1 cellular context compared by ENCODE assay signal in genomic region chr3:186746008-186746407, GRCh38.
TF ChIP-seq lines count a peak whose summit lies in the region.

No MANE protein-coding gene starts in this region.

TF ChIP-seq in HepG2, 621 proteins besides CTCF, POLR2A, EP300 and RAD21 (continued from another document and continues in another):
- TF ChIP-seq PBX3 (CRISPR knock-in tag; IDR thresholded peaks at IDR 0.05; ENCODE audit: borderline replicate concordance) (no peak), ZNF556 (CRISPR knock-in tag; IDR thresholded peaks at IDR 0.05; ENCODE audit: borderline replicate concordance) (0 out of 2 replicates have a peak, but pooled peaks have one; percentile 34), ZNF780A (CRISPR knock-in tag; IDR thresholded peaks at IDR 0.05) (no peak), POLR2AphosphoS2 (IDR thresholded peaks at IDR 0.05; ENCODE audit: low read depth, low read length) (no peak), FOSL2 (CRISPR knock-in tag; IDR thresholded peaks at IDR 0.05) (peak; percentile 31; the same call in 1 of the 2 replicates), ZNF564 (CRISPR knock-in tag; IDR thresholded peaks at IDR 0.05) (peak; percentile 31; the same call in 1 of the 2 replicates), ZFP90 (CRISPR knock-in tag; IDR thresholded peaks at IDR 0.05; ENCODE audit: borderline replicate concordance) (no peak), IRF2 (CRISPR knock-in tag; IDR thresholded peaks at IDR 0.05) (0 out of 2 replicates have a peak, but pooled peaks have one; percentile 52), LRRFIP1 (CRISPR knock-in tag; conservative IDR thresholded peaks at IDR 0.05) (no peak), ASH2L (IDR thresholded peaks at IDR 0.05; ENCODE audit: insufficient read length, low read depth, low read length) (no peak), ISL2 (CRISPR knock-in tag; IDR thresholded peaks at IDR 0.05) (no peak), DDIT3 (CRISPR knock-in tag; IDR thresholded peaks at IDR 0.05) (no peak), ERF (CRISPR knock-in tag; IDR thresholded peaks at IDR 0.05) (peak; percentile 76; the same call in 1 of the 2 replicates), ZNF331 (CRISPR knock-in tag; IDR thresholded peaks at IDR 0.05) (peak; percentile 32; the same call in 1 of the 2 replicates), ZNF674 (CRISPR knock-in tag; IDR thresholded peaks at IDR 0.05; ENCODE audit: low read depth) (no peak), ZNF557 (CRISPR knock-in tag; IDR thresholded peaks at IDR 0.05) (no peak), THRA (CRISPR knock-in tag; IDR thresholded peaks at IDR 0.05; ENCODE audit: borderline replicate concordance) (0 out of 2 replicates have a peak, but pooled peaks have one; percentile 41), AKNA (CRISPR knock-in tag; IDR thresholded peaks at IDR 0.05; ENCODE audit: borderline replicate concordance) (no peak), ZBTB2 (CRISPR knock-in tag; IDR thresholded peaks at IDR 0.05; ENCODE audit: low read depth) (no peak), FOXO1 (CRISPR knock-in tag; IDR thresholded peaks at IDR 0.05) (0 out of 2 replicates have a peak, but pooled peaks have one; percentile 10), GPN1 (CRISPR knock-in tag; IDR thresholded peaks at IDR 0.05; ENCODE audit: borderline replicate concordance) (no peak), ZNF235 (CRISPR knock-in tag; IDR thresholded peaks at IDR 0.05; ENCODE audit: borderline replicate concordance) (no peak), ZNF484 (CRISPR knock-in tag; IDR thresholded peaks at IDR 0.05; ENCODE audit: borderline replicate concordance, low read depth) (no peak), ZMYM4 (CRISPR knock-in tag; IDR thresholded peaks at IDR 0.05) (peak; percentile 72), ZNF407 (CRISPR knock-in tag; IDR thresholded peaks at IDR 0.05; ENCODE audit: not compliant biosample characterization) (no peak), FOXA3 (CRISPR knock-in tag; IDR thresholded peaks at IDR 0.05) (peak; percentile 67), ZNF768 (CRISPR knock-in tag; IDR thresholded peaks at IDR 0.05) (no peak), HINFP (CRISPR knock-in tag; IDR thresholded peaks at IDR 0.05; ENCODE audit: low read depth) (0 out of 2 replicates have a peak, but pooled peaks have one; percentile 38), ZNF10 (CRISPR knock-in tag; IDR thresholded peaks at IDR 0.05; ENCODE audit: borderline replicate concordance, low read depth) (no peak), ZNF18 (CRISPR knock-in tag; IDR thresholded peaks at IDR 0.05; ENCODE audit: insufficient replicate concordance) (peak; percentile 54), ZBTB7A (CRISPR knock-in tag; IDR thresholded peaks at IDR 0.05) (no peak), ZNF263 (CRISPR knock-in tag; IDR thresholded peaks at IDR 0.05) (no peak), ZFAT (CRISPR knock-in tag; conservative IDR thresholded peaks at IDR 0.05) (no peak), ZMYM3 (CRISPR knock-in tag; IDR thresholded peaks at IDR 0.05) (peak; percentile 63)
